ENCODE assay signal across 1 cellular context in the genomic region with DNA sequence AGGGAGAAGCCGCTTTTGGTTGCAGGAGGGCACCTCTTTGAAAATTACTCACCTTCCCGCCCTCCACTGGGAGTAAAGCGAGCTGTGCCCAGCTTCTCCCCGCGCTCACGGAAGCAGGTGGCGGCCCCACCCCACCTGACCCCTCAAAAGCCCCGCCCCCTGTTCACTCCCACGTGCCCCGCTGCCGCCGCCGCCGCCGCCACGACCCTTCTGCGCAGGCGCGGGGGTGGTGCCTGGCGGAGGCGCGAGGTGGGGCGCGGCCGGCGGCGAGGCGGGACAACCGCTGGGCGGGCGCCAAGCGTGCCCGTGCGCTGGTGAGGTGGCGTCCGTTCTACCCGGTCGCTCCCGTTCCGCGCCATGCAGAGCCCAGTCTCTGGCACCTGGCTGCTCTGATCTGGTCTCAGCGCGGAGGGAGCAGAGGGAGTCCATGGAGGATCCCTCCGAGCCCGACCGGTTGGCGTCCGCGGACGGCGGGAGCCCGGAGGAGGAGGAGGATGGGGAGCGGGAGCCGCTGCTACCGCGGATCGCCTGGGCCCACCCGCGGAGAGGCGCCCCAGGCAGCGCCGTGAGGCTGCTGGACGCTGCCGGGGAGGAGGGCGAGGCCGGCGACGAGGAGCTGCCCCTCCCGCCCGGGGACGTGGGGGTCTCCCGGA.
TF ChIP-seq lines count a peak whose summit lies in the region.

TSS of gene PI4K2B (plus strand) at position 297 of the 653 bp plus-strand sequence. CDS start at position 428, 131 bp downstream.

TF ChIP-seq in GM12878, 131 proteins besides CTCF, POLR2A, EP300 and RAD21 (continued from another document and continues in another):
- no peak for TF ChIP-seq REST (IDR thresholded peaks at IDR 0.05; ENCODE audit: low read depth, low read length)
- no peak for TF ChIP-seq IRF5 (IDR thresholded peaks at IDR 0.05; ENCODE audit: borderline replicate concordance)
- TF ChIP-seq, protein P1, sequence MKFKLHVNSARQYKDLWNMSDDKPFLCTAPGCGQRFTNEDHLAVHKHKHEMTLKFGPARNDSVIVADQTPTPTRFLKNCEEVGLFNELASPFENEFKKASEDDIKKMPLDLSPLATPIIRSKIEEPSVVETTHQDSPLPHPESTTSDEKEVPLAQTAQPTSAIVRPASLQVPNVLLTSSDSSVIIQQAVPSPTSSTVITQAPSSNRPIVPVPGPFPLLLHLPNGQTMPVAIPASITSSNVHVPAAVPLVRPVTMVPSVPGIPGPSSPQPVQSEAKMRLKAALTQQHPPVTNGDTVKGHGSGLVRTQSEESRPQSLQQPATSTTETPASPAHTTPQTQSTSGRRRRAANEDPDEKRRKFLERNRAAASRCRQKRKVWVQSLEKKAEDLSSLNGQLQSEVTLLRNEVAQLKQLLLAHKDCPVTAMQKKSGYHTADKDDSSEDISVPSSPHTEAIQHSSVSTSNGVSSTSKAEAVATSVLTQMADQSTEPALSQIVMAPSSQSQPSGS (IDR thresholded peaks at IDR 0.05; ENCODE audit: low read length): no peak
- TF ChIP-seq POU2F2 (IDR thresholded peaks at IDR 0.05; ENCODE audit: borderline replicate concordance, low read depth, low read length): peak; percentile 15; the same call in 1 of the 3 replicates
- no peak for TF ChIP-seq NR2C1 (IDR thresholded peaks at IDR 0.05)
- TF ChIP-seq NR2C2 (IDR thresholded peaks at IDR 0.05; ENCODE audit: borderline replicate concordance, control insufficient read depth, insufficient read length, low read depth): no peak
- no peak for TF ChIP-seq CBX3 (IDR thresholded peaks at IDR 0.05; ENCODE audit: borderline replicate concordance, low read depth)
- TF ChIP-seq GATAD2B (conservative IDR thresholded peaks at IDR 0.05; ENCODE audit: low read depth): peak; percentile 90
- no peak for TF ChIP-seq SIN3A (IDR thresholded peaks at IDR 0.05; ENCODE audit: low read depth, low read length)
- no peak; the same call in 1 of the 2 replicates for TF ChIP-seq PML (IDR thresholded peaks at IDR 0.05; ENCODE audit: low read length)
- TF ChIP-seq SMC3 (IDR thresholded peaks at IDR 0.05; ENCODE audit: borderline replicate concordance, low read length): no peak
- no peak for TF ChIP-seq SREBF2 (IDR thresholded peaks at IDR 0.05; ENCODE audit: low read length)
- TF ChIP-seq EGR1 (IDR thresholded peaks at IDR 0.05; ENCODE audit: borderline replicate concordance in 1 of 2, low read depth in 2 of 2, low read length in 2 of 2): 0 out of 3 replicates have a peak, but pooled peaks of 1 of the 2 experiments have one; percentile 40
- TF ChIP-seq MXI1 (IDR thresholded peaks at IDR 0.05; ENCODE audit: low read depth, low read length): peak; percentile 77
- no peak for TF ChIP-seq RFX5 (IDR thresholded peaks at IDR 0.05; ENCODE audit: low read depth, low read length)
- no peak for TF ChIP-seq NFIC (IDR thresholded peaks at IDR 0.05; ENCODE audit: low read depth, low read length)
- no peak for TF ChIP-seq ASH2L (IDR thresholded peaks at IDR 0.05; ENCODE audit: borderline replicate concordance, low read depth)
- peak; percentile 81 for TF ChIP-seq RAD51 (IDR thresholded peaks at IDR 0.05)
- no peak for TF ChIP-seq PBX3 (IDR thresholded peaks at IDR 0.05; ENCODE audit: insufficient replicate concordance, low read depth, low read length)
- no peak for TF ChIP-seq MTA2 (IDR thresholded peaks at IDR 0.05; ENCODE audit: low read depth)
- TF ChIP-seq DPF2 (IDR thresholded peaks at IDR 0.05): peak; percentile 69; the same call in 1 of the 2 replicates
- TF ChIP-seq SPI1 (IDR thresholded peaks at IDR 0.05; ENCODE audit: borderline replicate concordance, insufficient read depth, low read depth, low read length): no peak
- no peak for TF ChIP-seq ZBTB11 (CRISPR knock-in tag; IDR thresholded peaks at IDR 0.05)
- peak; percentile 71 for TF ChIP-seq IKZF1 (conservative IDR thresholded peaks at IDR 0.05)
- no peak; the same call in 1 of the 2 replicates for TF ChIP-seq EED (IDR thresholded peaks at IDR 0.05; ENCODE audit: low read depth)
- TF ChIP-seq BCL11A (IDR thresholded peaks at IDR 0.05; ENCODE audit: low read depth, low read length): no peak
- TF ChIP-seq ZNF687 (IDR thresholded peaks at IDR 0.05): peak; percentile 68; the same call in 1 of the 2 replicates
- no peak for TF ChIP-seq ZZZ3 (IDR thresholded peaks at IDR 0.05; ENCODE audit: control insufficient read depth, insufficient read length, low read depth)
- TF ChIP-seq KLF5 (IDR thresholded peaks at IDR 0.05; ENCODE audit: partially characterized antibody): no peak
- TF ChIP-seq ZNF274 (IDR thresholded peaks at IDR 0.05; ENCODE audit: insufficient read depth, insufficient read length): no peak
- no peak; the same call in 1 of the 2 replicates for TF ChIP-seq CBFB (IDR thresholded peaks at IDR 0.05; ENCODE audit: low read depth)
- no peak for TF ChIP-seq TBL1XR1 (IDR thresholded peaks at IDR 0.05; ENCODE audit: low read depth, low read length)
- no peak for TF ChIP-seq SUZ12 (IDR thresholded peaks at IDR 0.05; ENCODE audit: unreplicated experiment)
- TF ChIP-seq CBX5 (IDR thresholded peaks at IDR 0.05; ENCODE audit: low read depth): no peak
- TF ChIP-seq SMARCA5 (IDR thresholded peaks at IDR 0.05): peak; percentile 76; the same call in 1 of the 2 replicates
- TF ChIP-seq SKIL (IDR thresholded peaks at IDR 0.05; ENCODE audit: low read depth, poor library complexity, severe bottlenecking): no peak
- TF ChIP-seq ETV6 (conservative IDR thresholded peaks at IDR 0.05 in 1 of 2, IDR thresholded peaks at IDR 0.05 in 1 of 2; ENCODE audit: borderline replicate concordance in 1 of 2, low read depth in 1 of 2): no peak
- peak; percentile 45 for TF ChIP-seq MYC (IDR thresholded peaks at IDR 0.05; ENCODE audit: insufficient read depth, insufficient read length, insufficient replicate concordance, low read length, severe bottlenecking)
- peak; percentile 79; the same call in 1 of the 2 replicates for TF ChIP-seq RB1 (IDR thresholded peaks at IDR 0.05; ENCODE audit: borderline replicate concordance)
- no peak for TF ChIP-seq RELA (IDR thresholded peaks at IDR 0.05; ENCODE audit: borderline replicate concordance, partially characterized antibody)
- no peak; the same call in 1 of the 2 replicates for TF ChIP-seq TCF3 (IDR thresholded peaks at IDR 0.05; ENCODE audit: borderline replicate concordance, insufficient read depth, low read depth, low read length)
- TF ChIP-seq NFYA (IDR thresholded peaks at IDR 0.05; ENCODE audit: borderline replicate concordance, low read depth, low read length): no peak
- peak; percentile 54 for TF ChIP-seq BACH1 (IDR thresholded peaks at IDR 0.05; ENCODE audit: borderline replicate concordance)
- TF ChIP-seq FOXK2 (IDR thresholded peaks at IDR 0.05): no peak
- 0 out of 2 replicates have a peak, but pooled peaks have one; percentile 26 for TF ChIP-seq NR2F1 (conservative IDR thresholded peaks at IDR 0.05)
